22 cellular contexts compared by ENCODE assay signal in genomic region chr10:127376071-127376470, GRCh38.
"Had no signal": no experiment of that assay in that cellular context is flagged by ENCODE, and none has a peak within 500 bp of the region (broad histone marks: within the 10 kb centered on the region; RNA-seq: fewer than 3 reads in every experiment).

No MANE protein-coding gene starts in this region.

- H3K27me3 ChIP-seq: esophagus squamous epithelium, gastrocnemius medialis, heart right ventricle, left lung had no signal

- H3K9me3 ChIP-seq: esophagus squamous epithelium, gastrocnemius medialis, heart right ventricle, left lung, lower lobe of right lung, mucosa of descending colon had no signal

- DNase-seq: dermis blood vessel endothelial cell; dorsolateral prefrontal cortex; effector CD4-positive, alpha-beta T cell; effector memory CD4-positive, alpha-beta T cell; erythroblast; esophagus squamous epithelium; foreskin fibroblast; foreskin melanocyte; gastrocnemius medialis; glutamatergic neuron; head of caudate nucleus; heart right ventricle; hippocampal formation; left cardiac atrium; left lung; left ventricle myocardium superior; lower lobe of right lung; mucosa of descending colon; naive B cell had no signal

- H3K36me3 ChIP-seq: gastrocnemius medialis had no signal

- H3K4me3 ChIP-seq: coronary artery, dorsolateral prefrontal cortex, esophagus squamous epithelium, gastrocnemius medialis, heart right ventricle, left lung, lower lobe of right lung, mucosa of descending colon had no signal

- ATAC-seq: esophagus mucosa, gastrocnemius medialis, heart right ventricle, left cardiac atrium, left lung, left ventricle myocardium superior, lower lobe of right lung, mucosa of descending colon had no signal

- H3K4me1 ChIP-seq: esophagus squamous epithelium, gastrocnemius medialis, heart right ventricle, left lung, lower lobe of right lung had no signal

- H3K27ac ChIP-seq: coronary artery, dorsolateral prefrontal cortex, epithelial cell of prostate, esophagus squamous epithelium, gastrocnemius medialis, heart right ventricle, left lung, lower lobe of right lung had no signal
